15 cellular contexts compared by ENCODE assay signal in the genomic region with DNA sequence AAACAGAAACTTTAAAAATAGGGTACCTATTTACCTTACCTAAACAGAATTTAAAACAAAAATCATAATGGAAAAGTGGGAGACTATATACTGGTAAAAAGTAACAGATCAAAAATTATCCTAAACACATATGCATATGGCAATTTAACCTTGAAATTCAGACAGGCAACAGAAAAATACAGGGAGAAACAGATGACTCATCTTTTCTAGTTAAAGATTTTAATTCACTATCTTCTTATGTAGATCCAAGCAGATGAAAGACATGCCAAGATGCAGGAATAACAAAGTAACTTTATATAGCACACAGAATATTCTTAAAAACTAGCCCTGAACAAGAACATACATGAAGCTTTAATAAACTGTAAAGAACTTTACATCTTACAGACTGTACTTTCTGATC. TPM values are rescaled to one million over a fixed set of nuclear protein-coding genes. Genes with fewer than 3 reads are reported as not detected.
DNase-seq lines count a peak whose midpoint lies in the region; ATAC-seq and TF ChIP-seq lines count a peak whose summit lies in the region.
"Had no signal": no experiment of that assay in that cellular context is flagged by ENCODE, and none has a peak within 500 bp of the region (broad histone marks: within the 10 kb centered on the region; RNA-seq: fewer than 3 reads in every experiment).

No MANE protein-coding gene starts in this region.

- no peaks in the 10 kb centered on the region for H3K27me3 Mint-ChIP-seq in central memory CD8-positive, alpha-beta T cell
- H3K27me3 Mint-ChIP-seq in mesothelial cell of epicardium (ENCODE audit: low read depth), result no peaks in the 10 kb centered on the region

- TF ChIP-seq RAD21 in IMR-90 (IDR thresholded peaks at IDR 0.05; ENCODE audit: low read length), result no peak

- H3K36me3 Mint-ChIP-seq in central memory CD8-positive, alpha-beta T cell (ENCODE audit: insufficient read depth), result peaks cover 19% of the 10 kb centered on the region
- peaks cover 30% of the 10 kb centered on the region for H3K36me3 Mint-ChIP-seq in mesothelial cell of epicardium

- no peak overlapping the region for H3K9ac ChIP-seq in IMR-90 (ENCODE audit: low read depth, low read length)

- H3K4me1 ChIP-seq in IMR-90 (ENCODE audit: control insufficient read depth, insufficient read depth, low read length) (no peaks in the 10 kb centered on the region), BE2C (no peaks in the 10 kb centered on the region)

- no peak overlapping the region for H3K14ac ChIP-seq in IMR-90 (replicated peaks; ENCODE audit: low read depth, low read length)

- no peak overlapping the region for H3K23ac ChIP-seq in IMR-90 (ENCODE audit: low read depth, low read length)

- H2AK9ac ChIP-seq in IMR-90 (replicated peaks; ENCODE audit: low read depth, low read length, poor library complexity), result no peak overlapping the region

- no peak overlapping the region for H2BK5ac ChIP-seq in IMR-90 (ENCODE audit: low read depth, low read length, poor library complexity, severe bottlenecking)

- H3K4me3 ChIP-seq in AG10803 (ENCODE audit: low read length) (no peak overlapping the region), IMR-90 (ENCODE audit: insufficient read depth, low read depth, low read length) (no peak overlapping the region), BE2C (ENCODE audit: low read depth, low read length) (no peak overlapping the region)

- POLR2A ChIA-PET in IMR-90 (lab: Charles Lee; ENCODE audit: unreplicated experiment), result no interaction called here

- H3K27ac Mint-ChIP-seq in central memory CD8-positive, alpha-beta T cell (ENCODE audit: low read depth), result peak overlapping the region; percentile 23
- peak overlapping the region; percentile 54 for H3K27ac Mint-ChIP-seq in mesothelial cell of epicardium
- H3K27ac Mint-ChIP-seq: H9 had no signal

- H3K4me2 ChIP-seq in IMR-90 (ENCODE audit: low read depth, low read length), result no peak overlapping the region

- peak; percentile 1 for DNase-seq in AG10803 (ENCODE audit: low read depth)
- peak; percentile 18 for DNase-seq in IMR-90
- DNase-seq in central memory CD8-positive, alpha-beta T cell (ENCODE audit: low spot score in 2 of 2), result no peak
- no peak for DNase-seq in mesothelial cell of epicardium (ENCODE audit: low spot score in 2 of 2, unreplicated experiment in 2 of 2)
- no peak for DNase-seq in BE2C
- DNase-seq in nucleus accumbens (lab: John Stamatoyannopoulos, UW), result no peak
- DNase-seq: ACHN, COR-L47, H9, KBM-7, NCI-H1105 treated with DMSO at 0.1 percent for 48 hours, NCI-H1694 treated with DMSO at 0.1 percent for 48 hours, NCI-H748 treated with DMSO at 0.1 percent for 48 hours, SHP77 had no signal

- H3K4ac ChIP-seq in IMR-90 (ENCODE audit: low read depth, low read length), result no peak overlapping the region

- CTCF ChIA-PET in IMR-90 (lab: Yijun Ruan, JAX), result no interaction called here

- H2AK5ac ChIP-seq in IMR-90 (ENCODE audit: low read depth, low read length), result no peak overlapping the region

- no peak overlapping the region for H4K8ac ChIP-seq in IMR-90 (ENCODE audit: low read depth in 2 of 2, low read length in 2 of 2)

- in situ Hi-C loops in IMR-90 (cut with MboI; ENCODE audit: low sequenced_read_pairs), result no loop called here

- no peaks in the 10 kb centered on the region for H4K20me1 ChIP-seq in IMR-90 (ENCODE audit: insufficient read depth, low read length)

- intact Hi-C loops in IMR-90 (cut with micrococcal nuclease), result loop anchor here (5.0 kb wide), 1 partner anchor 34 kb away; no protein-coding TSS in a partner anchor

- no peak overlapping the region for H2BK120ac ChIP-seq in IMR-90 (ENCODE audit: low read depth, low read length)

- H3K9me3 Mint-ChIP-seq in central memory CD8-positive, alpha-beta T cell, result no peaks in the 10 kb centered on the region
- H3K9me3 Mint-ChIP-seq in mesothelial cell of epicardium, result peaks cover 3% of the 10 kb centered on the region

- no peak overlapping the region for H3K27ac ChIP-seq in IMR-90 (ENCODE audit: insufficient read depth, low read length)

- H3K27me3 ChIP-seq in IMR-90 (ENCODE audit: control insufficient read depth, insufficient read depth, low read length) (no peaks in the 10 kb centered on the region), BE2C (no peaks in the 10 kb centered on the region)

- peaks cover 4% of the 10 kb centered on the region; the same call in 1 of the 2 replicates for H3K9me1 ChIP-seq in IMR-90 (ENCODE audit: insufficient read depth, low read length)

- H3K56ac ChIP-seq in IMR-90 (ENCODE audit: extremely low read depth, insufficient read depth, low read length), result no peak overlapping the region

- TF ChIP-seq POLR2A in IMR-90 (IDR thresholded peaks at IDR 0.05; ENCODE audit: low read depth, low read length), result no peak

- BruUV-seq in IMR-90 (replicated peaks; lab: Mats Ljungman, UMichigan), result no TSS peak

- ATAC-seq in IMR-90 (ENCODE audit: low read depth) (no peak), GM18861 (IDR thresholded peaks at IDR 0.05; ENCODE audit: unreplicated experiment) (no peak)
- ATAC-seq in central memory CD8-positive, alpha-beta T cell (replicated peaks; ENCODE audit: extremely low read depth, poor library complexity, severe bottlenecking), result no peak

- dilution Hi-C loops in IMR-90 (cut with HindIII; ENCODE audit: low sequenced_read_pairs, unreplicated experiment), result no loop called here

- H3K18ac ChIP-seq in IMR-90 (ENCODE audit: low read depth, low read length), result no peak overlapping the region

- peaks cover 29% of the 10 kb centered on the region for H3K4me1 Mint-ChIP-seq in central memory CD8-positive, alpha-beta T cell
- peaks cover 1% of the 10 kb centered on the region for H3K4me1 Mint-ChIP-seq in mesothelial cell of epicardium
- H3K4me1 Mint-ChIP-seq: H9 had no signal

- H4K91ac ChIP-seq in IMR-90 (ENCODE audit: insufficient read depth, low read depth, low read length), result no peak overlapping the region

- H3K9me3 ChIP-seq in IMR-90 (ENCODE audit: control insufficient read depth, insufficient read depth, low read length), result no peaks in the 10 kb centered on the region
- H3K9me3 ChIP-seq in BE2C, result no peaks in the 10 kb centered on the region

- TF ChIP-seq CTCF in AG10803 (conservative IDR thresholded peaks at IDR 0.05; ENCODE audit: low read length) (no peak), IMR-90 (conservative IDR thresholded peaks at IDR 0.05; ENCODE audit: low read depth, low read length) (no peak), mesothelial cell of epicardium (IDR thresholded peaks at IDR 0.05; ENCODE audit: unreplicated experiment) (no peak), BE2C (IDR thresholded peaks at IDR 0.05; ENCODE audit: low read depth, low read length) (no peak)

- H3K36me3 ChIP-seq in IMR-90 (ENCODE audit: control insufficient read depth, insufficient read depth, low read length) (peaks cover 8% of the 10 kb centered on the region), BE2C (no peaks in the 10 kb centered on the region)

- H4K5ac ChIP-seq in IMR-90 (ENCODE audit: low read depth, low read length), result no peak overlapping the region

- H3K79me1 ChIP-seq in IMR-90 (ENCODE audit: low read depth in 1 of 2, low read length in 2 of 2), result peaks cover 6 to 23% of the 10 kb centered on the region in 2 experiments; a peak in 3 of 4 replicates

- H2BK20ac ChIP-seq in IMR-90 (ENCODE audit: low read depth, low read length), result no peak overlapping the region

- H2BK15ac ChIP-seq in IMR-90 (ENCODE audit: low read depth, low read length), result no peak overlapping the region

- H3K4me3 Mint-ChIP-seq in central memory CD8-positive, alpha-beta T cell, result no peak overlapping the region
- H3K4me3 Mint-ChIP-seq in mesothelial cell of epicardium, result no peak overlapping the region
- H3K4me3 Mint-ChIP-seq: H9 had no signal

- H2AFZ ChIP-seq in IMR-90 (replicated peaks; ENCODE audit: low read length, poor library complexity), result no peak overlapping the region

TF ChIP-seq in IMR-90, 13 proteins besides CTCF, POLR2A, EP300 and RAD21:
- TF ChIP-seq FOS (IDR thresholded peaks at IDR 0.05; ENCODE audit: low read depth, low read length), result peak; percentile 28; the same call in 1 of the 2 replicates
- no peak for TF ChIP-seq MAZ (IDR thresholded peaks at IDR 0.05; ENCODE audit: borderline replicate concordance, low read depth, low read length)
- peak; percentile 44; the same call in 1 of the 2 replicates for TF ChIP-seq MAFK (IDR thresholded peaks at IDR 0.05; ENCODE audit: low read depth, low read length)

RNA-seq across cellular contexts. Expression of a gene that starts 31.0 kb away (rescaled TPM):
- total RNA-seq in IMR-90 (2012; rRNA removed) (150 and 168 TPM in 2 replicates), mesothelial cell of epicardium (132 to 147 TPM (median 134 TPM) in 3 replicates)
- polyA plus RNA-seq in IMR-90 (2012; rRNA removed), result 49.1 and 58.7 TPM in 2 replicates
- 21.3 and 26.3 TPM in 2 replicates for polyA plus RNA-seq in IMR-90 (2012; cell fraction: cytosol; rRNA removed)
- polyA plus RNA-seq in IMR-90 (2012; cell fraction: nucleus; rRNA removed; ENCODE audit: low replicate concordance), result 46.3 and 80.3 TPM in 2 replicates
- polyA plus RNA-seq in BE2C (2012; ENCODE audit: insufficient read depth, insufficient read length, low read depth), result 50.1 TPM

RNA-seq across cellular contexts. Expression of a gene that starts 32.1 kb away (rescaled TPM):
- 4.1 and 11.7 TPM in 2 replicates for total RNA-seq in IMR-90 (2012; rRNA removed)
- polyA plus RNA-seq in IMR-90 (2012; rRNA removed), result 11.2 and 14.7 TPM in 2 replicates
- 7.7 and 9.5 TPM in 2 replicates for polyA plus RNA-seq in IMR-90 (2012; cell fraction: cytosol; rRNA removed)
- 9.3 and 19.8 TPM in 2 replicates for polyA plus RNA-seq in IMR-90 (2012; cell fraction: nucleus; rRNA removed; ENCODE audit: low replicate concordance)
- 22.3 to 29.4 TPM (median 25.9 TPM) in 3 replicates for total RNA-seq in mesothelial cell of epicardium
- polyA plus RNA-seq in BE2C (2012; ENCODE audit: insufficient read depth, insufficient read length, low read depth), result 8.8 TPM

Comparison
In these comparisons a context has a peak if more than half of its experiments do, and no peak if none do; other contexts are left out.
1. DNase-seq: peak in AG10803 (single experiment) and IMR-90 (single experiment); none in central memory CD8-positive, alpha-beta T cell (0 of 2), mesothelial cell of epicardium (0 of 2), BE2C (single experiment) and nucleus accumbens (0 of 56).